In genomic region chr19:18239303-18239702, GRCh38 we compare ENCODE assay signal across 2 cellular contexts.
TF ChIP-seq lines count a peak whose summit lies in the region.

No MANE protein-coding gene starts in this region.

TF ChIP-seq in A549, 52 proteins besides CTCF, POLR2A, EP300 and RAD21:
- TF ChIP-seq TFCP2L1 (CRISPR knock-in tag; IDR thresholded peaks at IDR 0.05) (no peak), CEBPB (IDR thresholded peaks at IDR 0.05) (no peak), SREBF2 (IDR thresholded peaks at IDR 0.05) (no peak), MAX (IDR thresholded peaks at IDR 0.05) (0 out of 2 replicates have a peak, but pooled peaks have one; percentile 21), REST (IDR thresholded peaks at IDR 0.05) (peak; percentile 77; the same call in 1 of the 2 replicates)

TF ChIP-seq in K562, 482 proteins besides CTCF, POLR2A, EP300 and RAD21 (continues in another document):
- TF ChIP-seq FOXP4 (CRISPR knock-in tag; IDR thresholded peaks at IDR 0.05; ENCODE audit: borderline replicate concordance) (peak; percentile 89; the same call in 1 of the 2 replicates), MNT (conservative IDR thresholded peaks at IDR 0.05) (peak; percentile 98 to 99), AFF1 (IDR thresholded peaks at IDR 0.05; ENCODE audit: low read depth in 1 of 2, partially characterized antibody in 2 of 2) (peak in 1 of 2 experiments; percentile 79), MAZ (CRISPR knock-in tag; conservative IDR thresholded peaks at IDR 0.05 in 1 of 2, IDR thresholded peaks at IDR 0.05 in 1 of 2) (peak in 1 of 2 experiments; percentile 14; a peak in 1 of 4 replicates), ZZZ3 (IDR thresholded peaks at IDR 0.05) (no peak), BCOR (IDR thresholded peaks at IDR 0.05) (peak; percentile 67), ETV1 (tag; conservative IDR thresholded peaks at IDR 0.05; ENCODE audit: low read depth) (no peak), USF2 (CRISPR knock-in tag; IDR thresholded peaks at IDR 0.05) (peak; percentile 41), E2F4 (CRISPR knock-in tag; IDR thresholded peaks at IDR 0.05; ENCODE audit: low read depth) (peak; percentile 60; the same call in 1 of the 2 replicates), ZKSCAN3 (CRISPR knock-in tag; IDR thresholded peaks at IDR 0.05) (no peak), SUPT5H (IDR thresholded peaks at IDR 0.05) (no peak), NR3C1 (CRISPR knock-in tag; IDR thresholded peaks at IDR 0.05) (0 out of 2 replicates have a peak, but pooled peaks have one; percentile 59), ZFX (CRISPR knock-in tag; IDR thresholded peaks at IDR 0.05) (no peak), PHF21A (IDR thresholded peaks at IDR 0.05; ENCODE audit: borderline replicate concordance, low read depth) (no peak), MXI1 (IDR thresholded peaks at IDR 0.05; ENCODE audit: low read depth, low read length) (peak; percentile 68; the same call in 1 of the 2 replicates), PTRF (tag; IDR thresholded peaks at IDR 0.05) (no peak), PYGO2 (tag; IDR thresholded peaks at IDR 0.05) (no peak), ARID4B (CRISPR knock-in tag; IDR thresholded peaks at IDR 0.05) (peak; percentile 95), GABPB1 (CRISPR knock-in tag; IDR thresholded peaks at IDR 0.05) (peak; percentile 37), FOXK1 (CRISPR knock-in tag; IDR thresholded peaks at IDR 0.05; ENCODE audit: borderline replicate concordance) (0 out of 2 replicates have a peak, but pooled peaks have one; percentile 75), BCL6 (CRISPR knock-in tag; IDR thresholded peaks at IDR 0.05) (no peak), LCOR (CRISPR knock-in tag; IDR thresholded peaks at IDR 0.05) (no peak), PCBP2 (IDR thresholded peaks at IDR 0.05; ENCODE audit: low read depth, low read length, poor library complexity, severe bottlenecking) (no peak), ZNF224 (CRISPR knock-in tag; IDR thresholded peaks at IDR 0.05) (0 out of 2 replicates have a peak, but pooled peaks have one; percentile 58), ESRRB (CRISPR knock-in tag; IDR thresholded peaks at IDR 0.05; ENCODE audit: borderline replicate concordance) (no peak), ELF4 (CRISPR knock-in tag; IDR thresholded peaks at IDR 0.05) (no peak), BHLHE40 (IDR thresholded peaks at IDR 0.05; ENCODE audit: low read length) (peak; percentile 74; the same call in 1 of the 2 replicates), E2F5 (CRISPR knock-in tag; IDR thresholded peaks at IDR 0.05) (peak; percentile 40; the same call in 1 of the 2 replicates), ZNF41 (CRISPR knock-in tag; conservative IDR thresholded peaks at IDR 0.05) (no peak)
